In genomic region chr5:139458580-139459407, GRCh38 we compare ENCODE assay signal across 8 cellular contexts. TPM values are rescaled to one million over a fixed set of nuclear protein-coding genes. Genes with fewer than 3 reads are reported as not detected.
A peak's percentile ranks its signal among the peaks of the same experiment; 100 is the strongest.
DNase-seq lines count a peak whose midpoint lies in the region; ATAC-seq and TF ChIP-seq lines count a peak whose summit lies in the region.

No MANE protein-coding gene starts in this region.

- peaks cover 40% of the 10 kb centered on the region for H3K4me1 Mint-ChIP-seq in activated naive CD8-positive, alpha-beta T cell treated with anti-CD3 and anti-CD28 coated beads, Interleukin-2, amount 10 ng/mL, durations not matched to agents 7 days and 5 days

- POLR2A ChIA-PET in activated naive CD8-positive, alpha-beta T cell treated with anti-CD3 and anti-CD28 coated beads, Interleukin-2, amount 10 ng/mL, durations not matched to agents 7 days and 5 days (lab: Charles Lee), result interaction anchor here (0.7 to 2.6 kb wide), 12 partner anchors 11 to 971 kb away, joined by 3 to 19 read pairs (median 6); partner anchors contain the start of genes DNAJC18, SMIM33 and STING1

- peak overlapping the region; percentile 87 for H3K27ac Mint-ChIP-seq in activated naive CD8-positive, alpha-beta T cell treated with anti-CD3 and anti-CD28 coated beads, Interleukin-2, amount 10 ng/mL, durations not matched to agents 7 days and 5 days

- H3K4me3 Mint-ChIP-seq in activated naive CD8-positive, alpha-beta T cell treated with anti-CD3 and anti-CD28 coated beads, Interleukin-2, amount 10 ng/mL, durations not matched to agents 7 days and 5 days, result peak overlapping the region; percentile 69

- peak overlapping the region in 1 of 5 donors; percentile 41 for H3K9ac ChIP-seq in subcutaneous abdominal adipose tissue (ENCODE audit: low read length in 5 of 5)

- H3K27me3 ChIP-seq in subcutaneous abdominal adipose tissue (ENCODE audit: control insufficient read depth in 5 of 5, insufficient read depth in 4 of 5, low read length in 5 of 5), result no peaks in the 10 kb centered on the region

- ATAC-seq in HG02623 (IDR thresholded peaks at IDR 0.05; ENCODE audit: unreplicated experiment), result peak; percentile 65
- ATAC-seq in SK-N-SH treated with all-trans-retinoic acid at 6 μM for 48 hours, result peak; percentile 45; the same call in 2 of the 3 replicates
- peak; percentile 96 for ATAC-seq in activated naive CD8-positive, alpha-beta T cell treated with anti-CD3 and anti-CD28 coated beads, Interleukin-2, amount 10 ng/mL, durations not matched to agents 7 days and 5 days (ENCODE audit: low read depth)
- ATAC-seq in GM21367 (IDR thresholded peaks at IDR 0.05; ENCODE audit: unreplicated experiment), result no peak

- peaks cover 0 to 32% (median 5%) of the 10 kb centered on the region in 5 donors for H3K4me1 ChIP-seq in subcutaneous abdominal adipose tissue (ENCODE audit: control insufficient read depth in 5 of 5, insufficient read depth in 5 of 5, low read length in 5 of 5)

- H3K36me3 Mint-ChIP-seq in activated naive CD8-positive, alpha-beta T cell treated with anti-CD3 and anti-CD28 coated beads, Interleukin-2, amount 10 ng/mL, durations not matched to agents 7 days and 5 days, result no peaks in the 10 kb centered on the region

- H3K9me3 Mint-ChIP-seq in activated naive CD8-positive, alpha-beta T cell treated with anti-CD3 and anti-CD28 coated beads, Interleukin-2, amount 10 ng/mL, durations not matched to agents 7 days and 5 days, result no peaks in the 10 kb centered on the region

- peak overlapping the region; percentile 75 for H3K27ac ChIP-seq in subcutaneous abdominal adipose tissue (ENCODE audit: low read depth, low read length)

- H3K27me3 Mint-ChIP-seq in activated naive CD8-positive, alpha-beta T cell treated with anti-CD3 and anti-CD28 coated beads, Interleukin-2, amount 10 ng/mL, durations not matched to agents 7 days and 5 days, result peaks cover 12% of the 10 kb centered on the region

- peak overlapping the region in 2 of 5 donors; percentile 7 to 13 for H3K4me3 ChIP-seq in subcutaneous abdominal adipose tissue (ENCODE audit: low read depth in 1 of 5, low read length in 5 of 5)

- H3K9me3 ChIP-seq in subcutaneous abdominal adipose tissue (ENCODE audit: control insufficient read depth in 5 of 5, low read length in 5 of 5), result no peaks in the 10 kb centered on the region

- peaks cover 0 to 31% (median 18%) of the 10 kb centered on the region in 5 donors for H3K36me3 ChIP-seq in subcutaneous abdominal adipose tissue (ENCODE audit: control insufficient read depth in 5 of 5, insufficient read depth in 5 of 5, low read length in 5 of 5)

- peak; percentile 82 for DNase-seq in GM03348 (ENCODE audit: low spot score)
- peak; percentile 65 for DNase-seq in activated naive CD8-positive, alpha-beta T cell treated with anti-CD3 and anti-CD28 coated beads, Interleukin-2, amount 10 ng/mL, durations not matched to agents 7 days and 5 days
- DNase-seq in lung microvascular endothelial cell (ENCODE audit: low read depth in 2 of 2), result peak; percentile 60 to 92
- DNase-seq in HUDEP-2 (lab: John Stamatoyannopoulos, UW; ENCODE audit: unreplicated experiment in 76 of 76), result no peak

TF ChIP-seq in SK-N-SH treated with all-trans-retinoic acid at 6 μM for 48 hours, 23 proteins besides CTCF, POLR2A, EP300 and RAD21:
- TF ChIP-seq ARNTL (CRISPR knock-in tag; IDR thresholded peaks at IDR 0.05; ENCODE audit: borderline replicate concordance, low read depth), result no peak
- no peak for TF ChIP-seq ZNF8 (CRISPR knock-in tag; IDR thresholded peaks at IDR 0.05)
- TF ChIP-seq GLIS3 (CRISPR knock-in tag; IDR thresholded peaks at IDR 0.05), result no peak
- no peak for TF ChIP-seq SNAI2 (CRISPR knock-in tag; IDR thresholded peaks at IDR 0.05)
- TF ChIP-seq TCF4 (CRISPR knock-in tag; IDR thresholded peaks at IDR 0.05; ENCODE audit: borderline replicate concordance), result no peak
TF ChIP-seq in SK-N-SH treated with all-trans-retinoic acid at 6 μM for 48 hours: peak in this region for 0.

RNA-seq across cellular contexts. Expression of gene ECSCR, which starts 3.7 kb away (rescaled TPM):
- total RNA-seq in activated naive CD8-positive, alpha-beta T cell treated with anti-CD3 and anti-CD28 coated beads, Interleukin-2, amount 10 ng/mL, durations not matched to agents 7 days and 5 days, result not detected
- total RNA-seq in lung microvascular endothelial cell, result 392 and 472 TPM in 2 replicates

RNA-seq across cellular contexts. Expression of gene SMIM33, which starts 12.0 kb away (rescaled TPM):
- total RNA-seq in activated naive CD8-positive, alpha-beta T cell treated with anti-CD3 and anti-CD28 coated beads, Interleukin-2, amount 10 ng/mL, durations not matched to agents 7 days and 5 days, result under 1 TPM; 0.34 to 0.44 TPM
- under 0.01 TPM in 1 of 2 replicates, not detected in the other for total RNA-seq in lung microvascular endothelial cell

RNA-seq across cellular contexts. Expression of gene DNAJC18, which starts 19.5 kb away (rescaled TPM):
- total RNA-seq in activated naive CD8-positive, alpha-beta T cell treated with anti-CD3 and anti-CD28 coated beads, Interleukin-2, amount 10 ng/mL, durations not matched to agents 7 days and 5 days, result 1 to 10 TPM; 4.2 to 5.7 TPM
- 6.3 and 6.5 TPM in 2 replicates for total RNA-seq in lung microvascular endothelial cell

RNA-seq across cellular contexts. Expression of gene STING1, which starts 23.8 kb away (rescaled TPM):
- total RNA-seq in activated naive CD8-positive, alpha-beta T cell treated with anti-CD3 and anti-CD28 coated beads, Interleukin-2, amount 10 ng/mL, durations not matched to agents 7 days and 5 days, result 10 to 100 TPM; 63.6 to 68.4 TPM
- total RNA-seq in lung microvascular endothelial cell, result 18.7 and 51.9 TPM in 2 replicates

RNA-seq across cellular contexts. Expression of gene SPATA24, which starts 54.9 kb away (rescaled TPM):
- 1 to 10 TPM; 6.3 to 6.4 TPM for total RNA-seq in activated naive CD8-positive, alpha-beta T cell treated with anti-CD3 and anti-CD28 coated beads, Interleukin-2, amount 10 ng/mL, durations not matched to agents 7 days and 5 days
- total RNA-seq in lung microvascular endothelial cell, result 8.1 and 10.3 TPM in 2 replicates

Comparison
In these comparisons a context has a peak if more than half of its experiments do, and no peak if none do; other contexts are left out.
1. DNase-seq: peak in GM03348 (single experiment), activated naive CD8-positive, alpha-beta T cell treated with anti-CD3 and anti-CD28 coated beads, Interleukin-2, amount 10 ng/mL, durations not matched to agents 7 days and 5 days (single experiment) and lung microvascular endothelial cell (2 of 2); none in HUDEP-2 (0 of 76).
2. RNA of gene ECSCR, which starts 3.7 kb away (total RNA-seq): 392 to 472 TPM in lung microvascular endothelial cell; not detected in activated naive CD8-positive, alpha-beta T cell treated with anti-CD3 and anti-CD28 coated beads, Interleukin-2, amount 10 ng/mL, durations not matched to agents 7 days and 5 days; every median in the first group is over 100 times any median in the second.